16 cellular contexts compared by ENCODE assay signal in genomic region chr16:27229891-27230470, GRCh38. TPM values are rescaled to one million over a fixed set of nuclear protein-coding genes. Genes with fewer than 3 reads are reported as not detected.
DNase-seq lines count a peak whose midpoint lies in the region; ATAC-seq and TF ChIP-seq lines count a peak whose summit lies in the region.
"Had no signal": no experiment of that assay in that cellular context is flagged by ENCODE, and none has a peak within 500 bp of the region (broad histone marks: within the 10 kb centered on the region; RNA-seq: fewer than 3 reads in every experiment).

No MANE protein-coding gene starts in this region.

- in situ Hi-C loops in gastrocnemius medialis (cut with MboI; ENCODE audit: low sequenced_read_pairs in 4 of 4) = loop anchor here in 2 of 4 donors (5.0 to 25.0 kb wide), 2 partner anchors 132 kb away; no protein-coding TSS in a partner anchor

- no peak for TF ChIP-seq POLR2A in gastrocnemius medialis (IDR thresholded peaks at IDR 0.05)

- no peaks in the 10 kb centered on the region for H3K9me3 Mint-ChIP-seq in activated T-cell treated with anti-CD3 and anti-CD28 coated beads, Interleukin-2, amount 50 U/mL, for 24 hours
- no peaks in the 10 kb centered on the region for H3K9me3 Mint-ChIP-seq in central memory CD8-positive, alpha-beta T cell
- H3K9me3 Mint-ChIP-seq: GM23338 had no signal

- H3K4me3 ChIP-seq in KMS-11 (IDR thresholded peaks at IDR 0.05; ENCODE audit: insufficient read depth, low read depth, low read length) = no peak overlapping the region
- no peak overlapping the region for H3K4me3 ChIP-seq in gastrocnemius medialis
- H3K4me3 ChIP-seq: GM23338, left lung had no signal

- H3K27ac Mint-ChIP-seq in activated T-cell treated with anti-CD3 and anti-CD28 coated beads, Interleukin-2, amount 50 U/mL, for 24 hours = peak overlapping the region; percentile 100
- peak overlapping the region; percentile 95 for H3K27ac Mint-ChIP-seq in central memory CD8-positive, alpha-beta T cell (ENCODE audit: low read depth)
- H3K27ac Mint-ChIP-seq: GM23338, progenitor cell of endocrine pancreas had no signal

- no peak for DNase-seq in activated T-cell treated with anti-CD3 and anti-CD28 coated beads, Interleukin-2, amount 50 U/mL, for 24 hours
- DNase-seq in activated T-cell treated with anti-CD3 and anti-CD28 coated beads for 4 hours (no peak), gastrocnemius medialis (no peak), SKM-1 (lab: John Stamatoyannopoulos, UW; ENCODE audit: unreplicated experiment) (no peak), NCI-H526 treated with DMSO at 0.1 percent for 48 hours (lab: John Stamatoyannopoulos, UW) (no peak)
- DNase-seq in central memory CD8-positive, alpha-beta T cell (ENCODE audit: low spot score in 2 of 2) = no peak
- DNase-seq in activated effector memory CD4-positive, alpha-beta T cell treated with Interleukin-2 at 50 U/mL for 16 hours = no peak
- DNase-seq: ACHN, COR-L47, foreskin keratinocyte, NCI-H1048, SW 1271 had no signal

- peaks cover 90% of the 10 kb centered on the region for H3K36me3 Mint-ChIP-seq in activated T-cell treated with anti-CD3 and anti-CD28 coated beads, Interleukin-2, amount 50 U/mL, for 24 hours (ENCODE audit: low read depth)
- peaks cover 9% of the 10 kb centered on the region for H3K36me3 Mint-ChIP-seq in central memory CD8-positive, alpha-beta T cell (ENCODE audit: insufficient read depth)

- H3K36me3 ChIP-seq in KMS-11 (ENCODE audit: insufficient read depth) (no peaks in the 10 kb centered on the region), gastrocnemius medialis (peaks cover 0 to 9% of the 10 kb centered on the region in 2 donors)

- H3K27ac ChIP-seq in KMS-11 (peak overlapping the region; percentile 94), gastrocnemius medialis (peak overlapping the region; percentile 48 to 72 (median 62))
- H3K27ac ChIP-seq: foreskin keratinocyte, left lung had no signal

- H3K4me3 Mint-ChIP-seq in activated T-cell treated with anti-CD3 and anti-CD28 coated beads, Interleukin-2, amount 50 U/mL, for 24 hours = no peak overlapping the region
- H3K4me3 Mint-ChIP-seq in central memory CD8-positive, alpha-beta T cell = peak overlapping the region; percentile 81
- H3K4me3 Mint-ChIP-seq: GM23338 had no signal

- H3K9ac ChIP-seq in KMS-11 = peak overlapping the region; percentile 57; the same call in 1 of the 2 replicates

- no peaks in the 10 kb centered on the region for H3K79me2 ChIP-seq in KMS-11 (ENCODE audit: insufficient read depth, low read depth)

- peaks cover 95% of the 10 kb centered on the region for H3K4me1 ChIP-seq in KMS-11 (ENCODE audit: low read depth, poor library complexity, severe bottlenecking)
- peaks cover 19 to 20% of the 10 kb centered on the region in 2 donors for H3K4me1 ChIP-seq in gastrocnemius medialis

- no peaks in the 10 kb centered on the region for H3K27me3 Mint-ChIP-seq in activated T-cell treated with anti-CD3 and anti-CD28 coated beads, Interleukin-2, amount 50 U/mL, for 24 hours
- no peaks in the 10 kb centered on the region for H3K27me3 Mint-ChIP-seq in central memory CD8-positive, alpha-beta T cell
- H3K27me3 Mint-ChIP-seq: progenitor cell of endocrine pancreas had no signal

- H2AFZ ChIP-seq in KMS-11 (ENCODE audit: low read depth) = peak overlapping the region; percentile 44; the same call in 1 of the 2 replicates
- H2AFZ ChIP-seq: GM23338 had no signal

- H3K4me1 Mint-ChIP-seq in activated T-cell treated with anti-CD3 and anti-CD28 coated beads, Interleukin-2, amount 50 U/mL, for 24 hours (ENCODE audit: low read depth) = peaks cover 77% of the 10 kb centered on the region
- H3K4me1 Mint-ChIP-seq in central memory CD8-positive, alpha-beta T cell = peaks cover 57% of the 10 kb centered on the region

- TF ChIP-seq CTCF in KMS-11 (conservative IDR thresholded peaks at IDR 0.05; ENCODE audit: low read depth, low read length) (no peak), gastrocnemius medialis (IDR thresholded peaks at IDR 0.05 in 4 of 5, conservative IDR thresholded peaks at IDR 0.05 in 1 of 5) (no peak)

- H4K20me1 ChIP-seq in KMS-11 (ENCODE audit: insufficient read depth) = no peaks in the 10 kb centered on the region

- intact Hi-C loops in gastrocnemius medialis (cut with DNase I; ENCODE audit: low total_unique reads) = loop anchor here (1.0 to 2.0 kb wide), 2 partner anchors 27 to 51 kb away; partner anchors contain the start of gene KDM8

- H3K27me3 ChIP-seq in KMS-11 (ENCODE audit: insufficient read depth, low read depth) (no peaks in the 10 kb centered on the region), gastrocnemius medialis (no peaks in the 10 kb centered on the region)
- H3K27me3 ChIP-seq: foreskin keratinocyte, left lung had no signal

- H3K9me3 ChIP-seq in gastrocnemius medialis = no peaks in the 10 kb centered on the region
- H3K9me3 ChIP-seq: left lung had no signal

- H3K4me2 ChIP-seq in KMS-11 = peak overlapping the region; percentile 97
- H3K4me2 ChIP-seq: GM23338 had no signal

- no peak for ATAC-seq in central memory CD8-positive, alpha-beta T cell (replicated peaks; ENCODE audit: extremely low read depth, poor library complexity, severe bottlenecking)
- no peak for ATAC-seq in gastrocnemius medialis
- ATAC-seq: foreskin keratinocyte had no signal

RNA-seq across cellular contexts. Expression of gene KDM8, which starts 26.7 kb away (rescaled TPM):
- 1 to 10 TPM; 3.2 to 6.3 (median 5.1) TPM for total RNA-seq in gastrocnemius medialis

RNA-seq across cellular contexts. Expression of gene NSMCE1, which starts 38.6 kb away (rescaled TPM):
- 10 to 100 TPM; 20.2 to 29.1 (median 22.0) TPM for total RNA-seq in gastrocnemius medialis
